8 cellular contexts compared by ENCODE assay signal in the genomic region with DNA sequence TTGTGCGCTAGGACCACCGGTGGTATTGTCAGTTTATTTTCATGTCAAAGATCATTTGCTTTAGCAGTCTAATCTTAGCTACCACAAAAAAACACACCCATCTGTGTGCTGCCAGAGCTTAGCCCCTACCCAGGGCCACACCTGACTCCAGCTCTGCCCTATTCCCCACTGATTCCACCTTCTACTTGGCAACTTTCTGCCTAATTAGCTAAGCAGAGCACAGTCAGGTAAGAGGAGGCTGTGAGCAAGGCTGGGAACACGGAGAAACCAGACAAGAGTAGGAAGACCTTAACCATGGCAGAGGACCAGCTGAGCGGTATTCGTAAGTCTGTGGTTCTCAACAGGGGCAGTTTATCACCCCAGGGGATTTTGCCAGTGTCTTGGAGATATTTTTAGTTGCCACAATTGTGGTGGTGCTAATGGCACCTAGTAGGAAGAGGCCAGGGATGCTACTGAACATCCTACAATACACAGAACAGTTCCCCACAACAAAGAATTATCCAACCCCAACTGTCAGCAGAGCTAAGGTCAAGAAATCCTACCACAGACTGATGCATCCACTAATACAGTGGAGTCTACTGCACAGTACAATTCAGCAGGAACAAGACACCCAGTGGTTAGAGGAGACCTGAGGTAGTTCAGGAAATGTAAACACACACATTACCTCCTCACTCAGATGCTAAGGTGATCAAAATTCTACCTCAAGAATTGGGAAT.
A peak's percentile ranks its signal among the peaks of the same experiment; 100 is the strongest.
DNase-seq lines count a peak whose midpoint lies in the region; ATAC-seq, FAIRE-seq and TF ChIP-seq lines count a peak whose summit lies in the region.

No MANE protein-coding gene starts in this region.

- no peaks in the 10 kb centered on the region for H3K36me3 ChIP-seq in GM12878 (ENCODE audit: control insufficient read depth in 2 of 2, insufficient read depth in 2 of 2, low read length in 1 of 2)

- RAD21 ChIA-PET in GM12878 (lab: Charles Lee; ENCODE audit: unreplicated experiment): interaction anchor here (0.6 to 2.5 kb wide), 11 partner anchors 11 to 346 kb away, joined by 3 to 13 read pairs (median 6); a partner anchor contains a TSS

- no peak for TF ChIP-seq RAD21 in GM12878 (IDR thresholded peaks at IDR 0.05; ENCODE audit: insufficient read depth, low read depth, low read length)

- no peaks in the 10 kb centered on the region for H4K20me1 ChIP-seq in GM12878 (ENCODE audit: control insufficient read depth, insufficient read depth)

- WGBS in GM12878 (ENCODE audit: insufficient coverage, insufficient replicate concordance, low lambda C conversion rate, missing lambda C conversion rate): 1% methylated on average over 5 of the region's 5 CpGs

- FAIRE-seq in GM12878 (lab: Jason Lieb, UNC): no peak

- H3K27ac Mint-ChIP-seq in stimulated activated naive B cell treated with anti-CD40 and anti-IgM and Interleukin-4, amounts not matched to agents 10 μg/mL and 1 μg/mL and 100 μg/mL, for 72 hours: peak overlapping the region; percentile 98

- in situ Hi-C loops in GM12878 (cut with MboI): no loop called here

- CTCF ChIA-PET in GM12878 (lab: Yijun Ruan, JAX): interaction anchor here (0.9 to 2.7 kb wide), 8 partner anchors 12 to 119 kb away, joined by 3 to 16 read pairs (median 4); no protein-coding TSS in a partner anchor

- BruUV-seq in GM12878 (replicated peaks; lab: Mats Ljungman, UMichigan): no TSS peak

- intact Hi-C loops in Right ventricle myocardium superior (cut with DNase I) (no loop called here), cardiac septum (cut with DNase I) (no loop called here), GM12878 (cut with micrococcal nuclease; ENCODE audit: unreplicated experiment) (no loop called here)

- TF ChIP-seq EP300 in GM12878 (IDR thresholded peaks at IDR 0.05; ENCODE audit: borderline replicate concordance in 1 of 2, control insufficient read depth in 1 of 2, low read depth in 2 of 2, low read length in 2 of 2): no peak

- peaks cover 11% of the 10 kb centered on the region for H3K79me2 ChIP-seq in GM12878 (ENCODE audit: control insufficient read depth, insufficient read depth, low read length)

- H3K27me3 Mint-ChIP-seq in stimulated activated naive B cell treated with anti-CD40 and anti-IgM and Interleukin-4, amounts not matched to agents 10 μg/mL and 1 μg/mL and 100 μg/mL, for 72 hours: no peaks in the 10 kb centered on the region

- SMC1A ChIA-PET in GM12878 (lab: Charles Lee; ENCODE audit: uncharacterized antibody, unreplicated experiment): interaction anchor here (0.8 to 3.0 kb wide), 18 partner anchors 11 to 119 kb away, joined by 3 to 21 read pairs (median 4); a partner anchor contains a TSS

- TF ChIP-seq POLR2A in GM12878 (IDR thresholded peaks at IDR 0.05; ENCODE audit: low read depth, low read length): no peak

- peak; percentile 15 for ATAC-seq in Right ventricle myocardium superior (ENCODE audit: poor library complexity)
- ATAC-seq in HG03342 (IDR thresholded peaks at IDR 0.05; ENCODE audit: unreplicated experiment): peak; percentile 43
- peak; percentile 84 for ATAC-seq in GM12878
- ATAC-seq in stimulated activated naive B cell treated with anti-CD40 and anti-IgM and Interleukin-4, amounts not matched to agents 10 μg/mL and 1 μg/mL and 100 μg/mL, for 72 hours (replicated peaks): peak; percentile 88

- peak overlapping the region; percentile 79 for H3K9ac ChIP-seq in GM12878 (ENCODE audit: control insufficient read depth, insufficient read depth, low read length)

- peaks cover 18% of the 10 kb centered on the region for H3K4me1 ChIP-seq in GM12878 (ENCODE audit: control insufficient read depth, insufficient read depth, low read length)

- peak overlapping the region; percentile 95 for H3K27ac ChIP-seq in GM12878 (ENCODE audit: control insufficient read depth, insufficient read depth)

- H3K4me3 Mint-ChIP-seq in stimulated activated naive B cell treated with anti-CD40 and anti-IgM and Interleukin-4, amounts not matched to agents 10 μg/mL and 1 μg/mL and 100 μg/mL, for 72 hours: peak overlapping the region; percentile 89 to 94

- no peak for TF ChIP-seq CTCF in GM12878 (IDR thresholded peaks at IDR 0.05 in 2 of 3, conservative IDR thresholded peaks at IDR 0.05 in 1 of 3; ENCODE audit: control insufficient read depth in 2 of 3, extremely low read depth in 1 of 3, insufficient read depth in 1 of 3, low read depth in 3 of 3, low read length in 3 of 3)

- peak overlapping the region; percentile 100 for H3K4me2 ChIP-seq in GM12878 (ENCODE audit: control insufficient read depth, insufficient read depth)

- POLR2A ChIA-PET in GM12878 (lab: Charles Lee): interaction anchor here (0.5 to 1.7 kb wide), 5 partner anchors 13 to 162 kb away, joined by 3 to 7 read pairs (median 3); no protein-coding TSS in a partner anchor

- H3K36me3 Mint-ChIP-seq in stimulated activated naive B cell treated with anti-CD40 and anti-IgM and Interleukin-4, amounts not matched to agents 10 μg/mL and 1 μg/mL and 100 μg/mL, for 72 hours: peaks cover 10 to 11% of the 10 kb centered on the region in 2 donors

- no peaks in the 10 kb centered on the region for H3K27me3 ChIP-seq in GM12878 (replicated peaks in 1 of 2; ENCODE audit: control insufficient read depth in 2 of 2, insufficient read depth in 2 of 2, low read length in 1 of 2)

- H3K9me3 Mint-ChIP-seq in stimulated activated naive B cell treated with anti-CD40 and anti-IgM and Interleukin-4, amounts not matched to agents 10 μg/mL and 1 μg/mL and 100 μg/mL, for 72 hours: peaks cover 4 to 7% of the 10 kb centered on the region in 2 donors

- no peaks in the 10 kb centered on the region; the same call in 1 of the 3 replicates for H3K9me3 ChIP-seq in GM12878 (replicated peaks; ENCODE audit: control insufficient read depth, insufficient read depth, low read length)

- DNase-seq in Right ventricle myocardium superior (no peak), cardiac septum (ENCODE audit: low spot score) (no peak), GM12878 (ENCODE audit: low read depth, low spot score) (peak; percentile 43), amygdala (lab: John Stamatoyannopoulos, UW) (no peak), iPS-NIHi11 (ENCODE audit: low spot score) (no peak), NCI-H774 (lab: John Stamatoyannopoulos, UW) (no peak)
- DNase-seq in stimulated activated naive B cell treated with anti-CD40 and anti-IgM and Interleukin-4, amounts not matched to agents 10 μg/mL and 1 μg/mL and 100 μg/mL, for 72 hours: peak; percentile 34

- H2AFZ ChIP-seq in GM12878 (ENCODE audit: control insufficient read depth, low read depth, low read length): peak overlapping the region; percentile 88

- H3K4me3 ChIP-seq in GM12878: peak overlapping the region; percentile 53

- peaks cover 25 to 40% of the 10 kb centered on the region in 2 donors for H3K4me1 Mint-ChIP-seq in stimulated activated naive B cell treated with anti-CD40 and anti-IgM and Interleukin-4, amounts not matched to agents 10 μg/mL and 1 μg/mL and 100 μg/mL, for 72 hours

TF ChIP-seq in GM12878, 131 proteins besides CTCF, POLR2A, EP300 and RAD21 (continues in another document):
- TF ChIP-seq IKZF2 (IDR thresholded peaks at IDR 0.05): peak; percentile 60 to 64
- peak; percentile 60 for TF ChIP-seq MEF2B (IDR thresholded peaks at IDR 0.05; ENCODE audit: partially characterized antibody, poor library complexity, severe bottlenecking)
- TF ChIP-seq CBX3 (IDR thresholded peaks at IDR 0.05; ENCODE audit: borderline replicate concordance, low read depth): no peak
- TF ChIP-seq, protein P1, sequence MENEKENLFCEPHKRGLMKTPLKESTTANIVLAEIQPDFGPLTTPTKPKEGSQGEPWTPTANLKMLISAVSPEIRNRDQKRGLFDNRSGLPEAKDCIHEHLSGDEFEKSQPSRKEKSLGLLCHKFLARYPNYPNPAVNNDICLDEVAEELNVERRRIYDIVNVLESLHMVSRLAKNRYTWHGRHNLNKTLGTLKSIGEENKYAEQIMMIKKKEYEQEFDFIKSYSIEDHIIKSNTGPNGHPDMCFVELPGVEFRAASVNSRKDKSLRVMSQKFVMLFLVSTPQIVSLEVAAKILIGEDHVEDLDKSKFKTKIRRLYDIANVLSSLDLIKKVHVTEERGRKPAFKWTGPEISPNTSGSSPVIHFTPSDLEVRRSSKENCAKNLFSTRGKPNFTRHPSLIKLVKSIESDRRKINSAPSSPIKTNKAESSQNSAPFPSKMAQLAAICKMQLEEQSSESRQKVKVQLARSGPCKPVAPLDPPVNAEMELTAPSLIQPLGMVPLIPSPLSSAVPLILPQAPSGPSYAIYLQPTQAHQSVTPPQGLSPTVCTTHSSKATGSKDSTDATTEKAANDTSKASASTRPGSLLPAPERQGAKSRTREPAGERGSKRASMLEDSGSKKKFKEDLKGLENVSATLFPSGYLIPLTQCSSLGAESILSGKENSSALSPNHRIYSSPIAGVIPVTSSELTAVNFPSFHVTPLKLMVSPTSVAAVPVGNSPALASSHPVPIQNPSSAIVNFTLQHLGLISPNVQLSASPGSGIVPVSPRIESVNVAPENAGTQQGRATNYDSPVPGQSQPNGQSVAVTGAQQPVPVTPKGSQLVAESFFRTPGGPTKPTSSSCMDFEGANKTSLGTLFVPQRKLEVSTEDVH (IDR thresholded peaks at IDR 0.05; ENCODE audit: low read depth, partially characterized antibody): no peak
- TF ChIP-seq CHD2 (IDR thresholded peaks at IDR 0.05; ENCODE audit: borderline replicate concordance, low read depth, low read length): no peak
- TF ChIP-seq EED (IDR thresholded peaks at IDR 0.05; ENCODE audit: low read depth): peak; percentile 48; the same call in 1 of the 2 replicates
- TF ChIP-seq SRF (IDR thresholded peaks at IDR 0.05; ENCODE audit: low read depth in 2 of 2, low read length in 2 of 2): no peak
- 0 out of 2 replicates have a peak, but pooled peaks have one; percentile 26 for TF ChIP-seq NBN (IDR thresholded peaks at IDR 0.05)
- TF ChIP-seq, protein P2, sequence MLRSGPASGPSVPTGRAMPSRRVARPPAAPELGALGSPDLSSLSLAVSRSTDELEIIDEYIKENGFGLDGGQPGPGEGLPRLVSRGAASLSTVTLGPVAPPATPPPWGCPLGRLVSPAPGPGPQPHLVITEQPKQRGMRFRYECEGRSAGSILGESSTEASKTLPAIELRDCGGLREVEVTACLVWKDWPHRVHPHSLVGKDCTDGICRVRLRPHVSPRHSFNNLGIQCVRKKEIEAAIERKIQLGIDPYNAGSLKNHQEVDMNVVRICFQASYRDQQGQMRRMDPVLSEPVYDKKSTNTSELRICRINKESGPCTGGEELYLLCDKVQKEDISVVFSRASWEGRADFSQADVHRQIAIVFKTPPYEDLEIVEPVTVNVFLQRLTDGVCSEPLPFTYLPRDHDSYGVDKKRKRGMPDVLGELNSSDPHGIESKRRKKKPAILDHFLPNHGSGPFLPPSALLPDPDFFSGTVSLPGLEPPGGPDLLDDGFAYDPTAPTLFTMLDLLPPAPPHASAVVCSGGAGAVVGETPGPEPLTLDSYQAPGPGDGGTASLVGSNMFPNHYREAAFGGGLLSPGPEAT (IDR thresholded peaks at IDR 0.05; ENCODE audit: low read depth): peak; percentile 59
- no peak for TF ChIP-seq BRCA1 (IDR thresholded peaks at IDR 0.05; ENCODE audit: low read depth, low read length)

Comparison
In these comparisons a context has a peak if more than half of its experiments do, and no peak if none do; other contexts are left out.
1. ATAC-seq: peak in every context shown above with its lines; median percentile 88 in stimulated activated naive B cell treated with anti-CD40 and anti-IgM and Interleukin-4, amounts not matched to agents 10 μg/mL and 1 μg/mL and 100 μg/mL, for 72 hours; 84 in GM12878; 43 in HG03342; 15 in Right ventricle myocardium superior.
2. DNase-seq: peak in GM12878 (single experiment) and stimulated activated naive B cell treated with anti-CD40 and anti-IgM and Interleukin-4, amounts not matched to agents 10 μg/mL and 1 μg/mL and 100 μg/mL, for 72 hours (single experiment); none in Right ventricle myocardium superior (single experiment), cardiac septum (single experiment), amygdala (0 of 56), iPS-NIHi11 (single experiment) and NCI-H774 (single experiment).